Comparison of ENCODE assay signal across 19 cellular contexts in the genomic region with DNA sequence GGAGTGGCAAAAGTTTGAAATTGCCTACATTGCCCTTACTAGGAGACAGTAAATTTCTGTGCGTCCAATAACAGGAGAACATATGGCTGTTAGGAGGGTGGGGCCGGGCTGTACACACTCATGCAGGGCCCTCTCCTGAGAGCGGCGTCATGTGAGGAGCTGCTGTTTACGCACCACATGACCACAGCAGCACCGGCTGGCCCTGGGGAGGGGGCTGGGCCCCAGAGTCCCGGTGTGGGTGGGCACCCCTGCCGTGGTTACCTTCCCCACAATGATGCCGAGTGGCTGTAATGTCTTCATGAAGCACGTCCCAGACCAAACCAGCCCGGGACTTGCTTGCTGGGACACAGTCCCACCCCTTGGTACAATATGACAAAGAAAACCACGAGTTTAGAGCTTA.
"Had no signal": no experiment of that assay in that cellular context is flagged by ENCODE, and none has a peak within 500 bp of the region (broad histone marks: within the 10 kb centered on the region; RNA-seq: fewer than 3 reads in every experiment).

No MANE protein-coding gene starts in this region.

- H3K4me3 ChIP-seq: adrenal gland, gastrocnemius medialis, heart left ventricle, thyroid gland, uterus had no signal

- H3K4me3 Mint-ChIP-seq: immature natural killer cell; naive thymus-derived CD4-positive, alpha-beta T cell; stimulated activated memory B cell treated with anti-CD40 and anti-IgM and Interleukin-4, amounts not matched to agents 10 μg/mL and 1 μg/mL and 100 μg/mL, for 72 hours had no signal

- H3K9me3 Mint-ChIP-seq: immature natural killer cell had no signal

- H3K4me1 ChIP-seq: adrenal gland, gastrocnemius medialis, heart left ventricle, parathyroid adenoma, thyroid gland, uterus had no signal

- H3K27ac Mint-ChIP-seq: immature natural killer cell; naive thymus-derived CD4-positive, alpha-beta T cell; stimulated activated memory B cell treated with anti-CD40 and anti-IgM and Interleukin-4, amounts not matched to agents 10 μg/mL and 1 μg/mL and 100 μg/mL, for 72 hours had no signal

- H3K27me3 ChIP-seq: adrenal gland, gastrocnemius medialis, heart left ventricle, neutrophil, thyroid gland, uterus had no signal

- H3K9ac ChIP-seq: parathyroid adenoma had no signal

- H3K36me3 Mint-ChIP-seq: activated naive CD4-positive, alpha-beta T cell treated with anti-CD3 and anti-CD28 coated beads, Interleukin-2, amount 50 U/mL, for 72 hours; immature natural killer cell; stimulated activated memory B cell treated with anti-CD40 and anti-IgM and Interleukin-4, amounts not matched to agents 10 μg/mL and 1 μg/mL and 100 μg/mL, for 72 hours had no signal

- H3K9me3 ChIP-seq: adrenal gland, gastrocnemius medialis, neutrophil, thyroid gland, uterus had no signal

- H3K27me3 Mint-ChIP-seq: stimulated activated memory B cell treated with anti-CD40 and anti-IgM and Interleukin-4, amounts not matched to agents 10 μg/mL and 1 μg/mL and 100 μg/mL, for 72 hours had no signal

- H3K27ac ChIP-seq: adrenal gland, gastrocnemius medialis, heart left ventricle, neutrophil, parathyroid adenoma, thyroid gland, uterus, WERI-Rb-1 had no signal

- H3K36me3 ChIP-seq: adrenal gland, gastrocnemius medialis, heart left ventricle, neutrophil, thyroid gland, uterus had no signal

- DNase-seq: activated CD4-positive, alpha-beta T cell treated with anti-CD3 and anti-CD28 coated beads for 1 hour; activated gamma-delta T cell treated with Interleukin-2 at 50 U/mL for 16 hours; adrenal gland; effector CD4-positive, alpha-beta T cell; gastrocnemius medialis; immature natural killer cell; mesenchymal stem cell; naive thymus-derived CD4-positive, alpha-beta T cell; stimulated activated CD4-positive, alpha-beta T cell treated with anti-CD3 and anti-CD28 coated beads, Interleukin-4, amount 100 ng/mL, for 24 hours; thyroid gland; uterus; WERI-Rb-1 had no signal

- H3K79me2 ChIP-seq: parathyroid adenoma had no signal

- ATAC-seq: activated naive CD4-positive, alpha-beta T cell treated with anti-CD3 and anti-CD28 coated beads, Interleukin-2, amount 50 U/mL, for 72 hours; esophagus mucosa; gastrocnemius medialis; naive thymus-derived CD4-positive, alpha-beta T cell; sciatic nerve; stimulated activated memory B cell treated with anti-CD40 and anti-IgM and Interleukin-4, amounts not matched to agents 10 μg/mL and 1 μg/mL and 100 μg/mL, for 72 hours had no signal

- H2AFZ ChIP-seq: parathyroid adenoma had no signal

- H3K4me1 Mint-ChIP-seq: immature natural killer cell; stimulated activated memory B cell treated with anti-CD40 and anti-IgM and Interleukin-4, amounts not matched to agents 10 μg/mL and 1 μg/mL and 100 μg/mL, for 72 hours had no signal
